Comparison of ENCODE assay signal across 29 cellular contexts in the genomic region with DNA sequence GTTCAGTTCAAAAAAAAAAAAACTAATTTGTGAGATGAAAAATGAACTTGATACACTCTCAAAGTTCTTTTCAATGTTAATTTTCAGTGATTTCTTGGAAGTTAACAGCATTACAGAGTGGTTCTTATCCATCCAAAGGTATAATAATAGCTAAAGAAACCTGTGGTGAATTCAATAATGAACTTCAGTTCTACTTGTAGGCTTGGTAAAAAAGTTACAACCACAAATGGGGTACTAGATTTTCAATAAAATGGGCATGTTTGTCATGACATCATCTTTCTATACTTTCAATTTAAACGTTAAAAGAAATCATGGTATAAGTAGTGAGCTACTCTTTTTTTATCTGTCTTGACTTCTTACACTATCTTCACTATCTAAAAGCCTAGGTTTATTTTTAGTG.
"Had no signal": no experiment of that assay in that cellular context is flagged by ENCODE, and none has a peak within 500 bp of the region (broad histone marks: within the 10 kb centered on the region; RNA-seq: fewer than 3 reads in every experiment).

No MANE protein-coding gene starts in this region.

- ATAC-seq: stimulated activated effector memory CD8-positive, alpha-beta T cell treated with anti-CD3 and anti-CD28 coated beads, Interleukin-12 subunit alpha, Interleukin-12 subunit beta, amount 100 ng/mL, for 72 hours; stimulated activated memory B cell treated with anti-CD40 and anti-IgM and Interleukin-4, amounts not matched to agents 10 μg/mL and 1 μg/mL and 100 μg/mL, for 72 hours; stimulated activated naive B cell treated with anti-CD40 and anti-IgM and Interleukin-4, amounts not matched to agents 10 μg/mL and 1 μg/mL and 100 μg/mL, for 72 hours; stimulated activated naive CD8-positive, alpha-beta T cell treated with anti-CD3 and anti-CD28 coated beads, Interleukin-15, amount 100 ng/mL, for 72 hours; stimulated activated naive CD8-positive, alpha-beta T cell treated with anti-CD3 and anti-CD28 coated beads, Interleukin-15, Interleukin-2, amounts not matched to agents 100 U/mL and 50 U/mL, for 24 hours; upper lobe of right lung had no signal

- H3K4me1 ChIP-seq: stomach, suprapubic skin, testis, thyroid gland, tibial artery, tibial nerve, transverse colon, upper lobe of left lung, upper lobe of right lung, uterus, vagina had no signal

- H3K27ac Mint-ChIP-seq: stimulated activated effector memory CD8-positive, alpha-beta T cell treated with anti-CD3 and anti-CD28 coated beads, Interleukin-12 subunit alpha, Interleukin-12 subunit beta, amount 100 ng/mL, for 72 hours; stimulated activated memory B cell treated with anti-CD40 and anti-IgM and Interleukin-4, amounts not matched to agents 10 μg/mL and 1 μg/mL and 100 μg/mL, for 72 hours; stimulated activated naive B cell treated with anti-CD40 and anti-IgM and Interleukin-4, amounts not matched to agents 10 μg/mL and 1 μg/mL and 100 μg/mL, for 72 hours; stimulated activated naive CD8-positive, alpha-beta T cell treated with anti-CD3 and anti-CD28 coated beads, Interleukin-15, amount 100 ng/mL, for 72 hours; stimulated activated naive CD8-positive, alpha-beta T cell treated with anti-CD3 and anti-CD28 coated beads, Interleukin-15, Interleukin-2, amounts not matched to agents 100 ng/mL and 50 ng/mL, for 24 hours; type B pancreatic cell had no signal

- H3K27me3 Mint-ChIP-seq: stimulated activated memory B cell treated with anti-CD40 and anti-IgM and Interleukin-4, amounts not matched to agents 10 μg/mL and 1 μg/mL and 100 μg/mL, for 72 hours; stimulated activated naive B cell treated with anti-CD40 and anti-IgM and Interleukin-4, amounts not matched to agents 10 μg/mL and 1 μg/mL and 100 μg/mL, for 72 hours; stimulated activated naive CD8-positive, alpha-beta T cell treated with anti-CD3 and anti-CD28 coated beads, Interleukin-15, amount 100 ng/mL, for 72 hours; stimulated activated naive CD8-positive, alpha-beta T cell treated with anti-CD3 and anti-CD28 coated beads, Interleukin-15, Interleukin-2, amounts not matched to agents 100 ng/mL and 50 ng/mL, for 24 hours; type B pancreatic cell had no signal

- H3K36me3 ChIP-seq: stomach, suprapubic skin, thoracic aorta, thyroid gland, tibial artery, tibial nerve, transverse colon, upper lobe of left lung, upper lobe of right lung, uterus, vagina had no signal

- H3K9me3 ChIP-seq: stomach, suprapubic skin, testis, thoracic aorta, thyroid gland, tibial artery, tibial nerve, transverse colon, upper lobe of left lung, upper lobe of right lung, uterus, vagina had no signal

- H3K27me3 ChIP-seq: stomach, suprapubic skin, testis, thyroid gland, tibial artery, tibial nerve, transverse colon, upper lobe of left lung, upper lobe of right lung, vagina had no signal

- H3K4me3 Mint-ChIP-seq: stimulated activated effector memory CD8-positive, alpha-beta T cell treated with anti-CD3 and anti-CD28 coated beads, Interleukin-12 subunit alpha, Interleukin-12 subunit beta, amount 100 ng/mL, for 72 hours; stimulated activated memory B cell treated with anti-CD40 and anti-IgM and Interleukin-4, amounts not matched to agents 10 μg/mL and 1 μg/mL and 100 μg/mL, for 72 hours; stimulated activated naive B cell treated with anti-CD40 and anti-IgM and Interleukin-4, amounts not matched to agents 10 μg/mL and 1 μg/mL and 100 μg/mL, for 72 hours; stimulated activated naive CD8-positive, alpha-beta T cell treated with anti-CD3 and anti-CD28 coated beads, Interleukin-15, amount 100 ng/mL, for 72 hours; stimulated activated naive CD8-positive, alpha-beta T cell treated with anti-CD3 and anti-CD28 coated beads, Interleukin-15, Interleukin-2, amounts not matched to agents 100 ng/mL and 50 ng/mL, for 24 hours; type B pancreatic cell had no signal

- H3K4me1 Mint-ChIP-seq: stimulated activated effector memory CD8-positive, alpha-beta T cell treated with anti-CD3 and anti-CD28 coated beads, Interleukin-12 subunit alpha, Interleukin-12 subunit beta, amount 100 ng/mL, for 72 hours; stimulated activated memory B cell treated with anti-CD40 and anti-IgM and Interleukin-4, amounts not matched to agents 10 μg/mL and 1 μg/mL and 100 μg/mL, for 72 hours; stimulated activated naive B cell treated with anti-CD40 and anti-IgM and Interleukin-4, amounts not matched to agents 10 μg/mL and 1 μg/mL and 100 μg/mL, for 72 hours; stimulated activated naive CD8-positive, alpha-beta T cell treated with anti-CD3 and anti-CD28 coated beads, Interleukin-15, amount 100 ng/mL, for 72 hours had no signal

- H3K9me3 Mint-ChIP-seq: stimulated activated effector memory CD8-positive, alpha-beta T cell treated with anti-CD3 and anti-CD28 coated beads, Interleukin-12 subunit alpha, Interleukin-12 subunit beta, amount 100 ng/mL, for 72 hours; stimulated activated memory B cell treated with anti-CD40 and anti-IgM and Interleukin-4, amounts not matched to agents 10 μg/mL and 1 μg/mL and 100 μg/mL, for 72 hours; stimulated activated naive CD8-positive, alpha-beta T cell treated with anti-CD3 and anti-CD28 coated beads, Interleukin-15, amount 100 ng/mL, for 72 hours; stimulated activated naive CD8-positive, alpha-beta T cell treated with anti-CD3 and anti-CD28 coated beads, Interleukin-15, Interleukin-2, amounts not matched to agents 100 ng/mL and 50 ng/mL, for 24 hours; type B pancreatic cell had no signal

- FAIRE-seq: urothelium cell line had no signal

- H3K4me3 ChIP-seq: stomach, suprapubic skin, testis, thoracic aorta, thyroid gland, tibial artery, tibial nerve, transverse colon, upper lobe of left lung, upper lobe of right lung, uterus, vagina had no signal

- DNase-seq: stimulated activated CD4-positive, alpha-beta T cell treated with anti-CD3 and anti-CD28 coated beads, Interleukin-2, amount 100 ng/mL, for 48 hours; stimulated activated CD4-positive, alpha-beta T cell treated with anti-CD3 and anti-CD28 coated beads, Interleukin-4, amount 100 ng/mL, for 1 hour; stimulated activated CD4-positive, alpha-beta T cell treated with anti-CD3 and anti-CD28 coated beads, Interleukin-4, amount 100 ng/mL, for 24 hours; stimulated activated CD4-positive, alpha-beta T cell treated with anti-CD3 and anti-CD28 coated beads, Interleukin-4, amount 100 ng/mL, for 4 hours; stimulated activated CD8-positive, alpha-beta memory T cell treated with anti-CD3 and anti-CD28 coated beads, Interleukin-4, amount 100 ng/mL, for 48 hours; stimulated activated naive B cell treated with anti-CD40 and anti-IgM and Interleukin-4, amounts not matched to agents 10 μg/mL and 1 μg/mL and 100 μg/mL, for 72 hours; stimulated activated naive CD4-positive, alpha-beta T cell; stimulated activated naive CD4-positive, alpha-beta T cell treated with Interleukin-2 at 50 U/mL for 16 hours; stimulated activated naive CD8-positive, alpha-beta T cell treated with anti-CD3 and anti-CD28 coated beads, Interleukin-15, amount 100 ng/mL, for 72 hours; stimulated activated naive CD8-positive, alpha-beta T cell treated with anti-CD3 and anti-CD28 coated beads, Interleukin-15, Interleukin-2, amounts not matched to agents 100 U/mL and 50 U/mL, for 24 hours; stomach; substantia nigra; testis; thyroid gland; tibial artery; transverse colon; trophoblast cell; upper lobe of left lung; upper lobe of right lung; uterus had no signal

- H3K27ac ChIP-seq: stomach, suprapubic skin, testis, thoracic aorta, thyroid gland, tibial artery, tibial nerve, transverse colon, upper lobe of left lung, upper lobe of right lung, uterus, vagina had no signal

- H3K36me3 Mint-ChIP-seq: stimulated activated effector memory CD8-positive, alpha-beta T cell treated with anti-CD3 and anti-CD28 coated beads, Interleukin-12 subunit alpha, Interleukin-12 subunit beta, amount 100 ng/mL, for 72 hours; stimulated activated memory B cell treated with anti-CD40 and anti-IgM and Interleukin-4, amounts not matched to agents 10 μg/mL and 1 μg/mL and 100 μg/mL, for 72 hours; stimulated activated naive B cell treated with anti-CD40 and anti-IgM and Interleukin-4, amounts not matched to agents 10 μg/mL and 1 μg/mL and 100 μg/mL, for 72 hours; type B pancreatic cell had no signal
